Comparison of ENCODE assay signal across 1 cellular context in the genomic region with DNA sequence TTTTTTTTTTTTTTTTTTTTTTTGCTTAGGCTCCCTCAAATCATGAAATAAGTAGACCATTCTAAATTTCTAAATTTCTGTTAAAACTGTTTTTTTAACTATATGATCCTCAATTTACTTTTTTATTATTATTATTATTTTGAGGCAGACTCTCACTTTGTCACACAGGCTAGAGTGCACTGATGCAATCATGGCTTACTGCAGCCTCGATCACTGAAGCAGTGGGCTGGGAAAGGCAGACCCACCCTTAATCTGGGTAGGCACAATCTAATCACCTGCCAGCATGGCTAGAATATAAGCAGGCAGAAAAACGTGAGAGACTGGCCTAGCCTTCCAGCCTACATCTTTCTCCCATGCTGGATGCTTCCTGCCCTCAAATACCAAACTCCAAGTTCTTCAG.
TF ChIP-seq lines count a peak whose summit lies in the region.

No MANE protein-coding gene starts in this region.

TF ChIP-seq in GM12878, 131 proteins besides CTCF, POLR2A, EP300 and RAD21:
- TF ChIP-seq PAX8 (IDR thresholded peaks at IDR 0.05), result no peak
- no peak for TF ChIP-seq IRF3 (IDR thresholded peaks at IDR 0.05)
- no peak for TF ChIP-seq RELB (IDR thresholded peaks at IDR 0.05; ENCODE audit: low read depth)
- TF ChIP-seq SIX5 (IDR thresholded peaks at IDR 0.05; ENCODE audit: low read depth, low read length, severe bottlenecking), result no peak
- no peak for TF ChIP-seq IKZF2 (IDR thresholded peaks at IDR 0.05)
- no peak for TF ChIP-seq HDAC6 (IDR thresholded peaks at IDR 0.05; ENCODE audit: unreplicated experiment)
- no peak for TF ChIP-seq CHD1 (IDR thresholded peaks at IDR 0.05; ENCODE audit: low read depth, low read length)
- no peak for TF ChIP-seq HCFC1 (IDR thresholded peaks at IDR 0.05; ENCODE audit: low read length)
- no peak for TF ChIP-seq NR2C2 (IDR thresholded peaks at IDR 0.05; ENCODE audit: borderline replicate concordance, control insufficient read depth, insufficient read length, low read depth)
- TF ChIP-seq, protein P1, sequence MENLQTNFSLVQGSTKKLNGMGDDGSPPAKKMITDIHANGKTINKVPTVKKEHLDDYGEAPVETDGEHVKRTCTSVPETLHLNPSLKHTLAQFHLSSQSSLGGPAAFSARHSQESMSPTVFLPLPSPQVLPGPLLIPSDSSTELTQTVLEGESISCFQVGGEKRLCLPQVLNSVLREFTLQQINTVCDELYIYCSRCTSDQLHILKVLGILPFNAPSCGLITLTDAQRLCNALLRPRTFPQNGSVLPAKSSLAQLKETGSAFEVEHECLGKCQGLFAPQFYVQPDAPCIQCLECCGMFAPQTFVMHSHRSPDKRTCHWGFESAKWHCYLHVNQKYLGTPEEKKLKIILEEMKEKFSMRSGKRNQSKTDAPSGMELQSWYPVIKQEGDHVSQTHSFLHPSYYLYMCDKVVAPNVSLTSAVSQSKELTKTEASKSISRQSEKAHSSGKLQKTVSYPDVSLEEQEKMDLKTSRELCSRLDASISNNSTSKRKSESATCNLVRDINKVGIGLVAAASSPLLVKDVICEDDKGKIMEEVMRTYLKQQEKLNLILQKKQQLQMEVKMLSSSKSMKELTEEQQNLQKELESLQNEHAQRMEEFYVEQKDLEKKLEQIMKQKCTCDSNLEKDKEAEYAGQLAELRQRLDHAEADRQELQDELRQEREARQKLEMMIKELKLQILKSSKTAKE (IDR thresholded peaks at IDR 0.05; ENCODE audit: low read depth, poor library complexity, severe bottlenecking), result no peak
- TF ChIP-seq CHD2 (IDR thresholded peaks at IDR 0.05; ENCODE audit: borderline replicate concordance, low read depth, low read length), result no peak
- no peak for TF ChIP-seq BCL11A (IDR thresholded peaks at IDR 0.05; ENCODE audit: low read depth, low read length)
- TF ChIP-seq, protein P2, sequence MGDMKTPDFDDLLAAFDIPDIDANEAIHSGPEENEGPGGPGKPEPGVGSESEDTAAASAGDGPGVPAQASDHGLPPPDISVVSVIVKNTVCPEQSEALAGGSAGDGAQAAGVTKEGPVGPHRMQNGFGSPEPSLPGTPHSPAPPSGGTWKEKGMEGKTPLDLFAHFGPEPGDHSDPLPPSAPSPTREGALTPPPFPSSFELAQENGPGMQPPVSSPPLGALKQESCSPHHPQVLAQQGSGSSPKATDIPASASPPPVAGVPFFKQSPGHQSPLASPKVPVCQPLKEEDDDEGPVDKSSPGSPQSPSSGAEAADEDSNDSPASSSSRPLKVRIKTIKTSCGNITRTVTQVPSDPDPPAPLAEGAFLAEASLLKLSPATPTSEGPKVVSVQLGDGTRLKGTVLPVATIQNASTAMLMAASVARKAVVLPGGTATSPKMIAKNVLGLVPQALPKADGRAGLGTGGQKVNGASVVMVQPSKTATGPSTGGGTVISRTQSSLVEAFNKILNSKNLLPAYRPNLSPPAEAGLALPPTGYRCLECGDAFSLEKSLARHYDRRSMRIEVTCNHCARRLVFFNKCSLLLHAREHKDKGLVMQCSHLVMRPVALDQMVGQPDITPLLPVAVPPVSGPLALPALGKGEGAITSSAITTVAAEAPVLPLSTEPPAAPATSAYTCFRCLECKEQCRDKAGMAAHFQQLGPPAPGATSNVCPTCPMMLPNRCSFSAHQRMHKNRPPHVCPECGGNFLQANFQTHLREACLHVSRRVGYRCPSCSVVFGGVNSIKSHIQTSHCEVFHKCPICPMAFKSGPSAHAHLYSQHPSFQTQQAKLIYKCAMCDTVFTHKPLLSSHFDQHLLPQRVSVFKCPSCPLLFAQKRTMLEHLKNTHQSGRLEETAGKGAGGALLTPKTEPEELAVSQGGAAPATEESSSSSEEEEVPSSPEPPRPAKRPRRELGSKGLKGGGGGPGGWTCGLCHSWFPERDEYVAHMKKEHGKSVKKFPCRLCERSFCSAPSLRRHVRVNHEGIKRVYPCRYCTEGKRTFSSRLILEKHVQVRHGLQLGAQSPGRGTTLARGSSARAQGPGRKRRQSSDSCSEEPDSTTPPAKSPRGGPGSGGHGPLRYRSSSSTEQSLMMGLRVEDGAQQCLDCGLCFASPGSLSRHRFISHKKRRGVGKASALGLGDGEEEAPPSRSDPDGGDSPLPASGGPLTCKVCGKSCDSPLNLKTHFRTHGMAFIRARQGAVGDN (IDR thresholded peaks at IDR 0.05), result no peak
